13 cellular contexts compared by ENCODE assay signal in genomic region chr7:129898502-129899160, GRCh38. TPM values are rescaled to one million over a fixed set of nuclear protein-coding genes. Genes with fewer than 3 reads are reported as not detected.
DNase-seq lines count a peak whose midpoint lies in the region; ATAC-seq and TF ChIP-seq lines count a peak whose summit lies in the region.
"Had no signal": no experiment of that assay in that cellular context is flagged by ENCODE, and none has a peak within 500 bp of the region (broad histone marks: within the 10 kb centered on the region; RNA-seq: fewer than 3 reads in every experiment).

No MANE protein-coding gene starts in this region.

- intact Hi-C loops in left ventricle myocardium superior (cut with micrococcal nuclease), result no loop called here
- intact Hi-C loops in gastrocnemius medialis (cut with DNase I; ENCODE audit: low total_unique reads), result no loop called here

- H3K4me1 Mint-ChIP-seq in activated T-cell treated with anti-CD3 and anti-CD28 coated beads, Interleukin-2, amount 50 U/mL, for 72 hours (ENCODE audit: low read depth), result peaks cover 41% of the 10 kb centered on the region
- H3K4me1 Mint-ChIP-seq in activated T-cell treated with anti-CD3 and anti-CD28 coated beads, Interleukin-2, amount 50 U/mL, for 4 hours (ENCODE audit: low read depth), result peaks cover 36% of the 10 kb centered on the region
- H3K4me1 Mint-ChIP-seq: activated CD4-positive, alpha-beta T cell treated with anti-CD3 and anti-CD28 coated beads, Interleukin-2, amount 10 ng/mL, durations not matched to agents 24 days and 14 days had no signal

- peaks cover 0 to 4% of the 10 kb centered on the region in 2 donors for H3K36me3 Mint-ChIP-seq in activated T-cell treated with anti-CD3 and anti-CD28 coated beads, Interleukin-2, amount 50 U/mL, for 72 hours (ENCODE audit: insufficient read depth in 2 of 2)
- H3K36me3 Mint-ChIP-seq in activated T-cell treated with anti-CD3 and anti-CD28 coated beads, Interleukin-2, amount 50 U/mL, for 4 hours (ENCODE audit: insufficient read depth), result peaks cover 12% of the 10 kb centered on the region

- peak overlapping the region; percentile 9 for H3K27ac Mint-ChIP-seq in activated T-cell treated with anti-CD3 and anti-CD28 coated beads, Interleukin-2, amount 50 U/mL, for 72 hours
- H3K27ac Mint-ChIP-seq: activated CD4-positive, alpha-beta T cell treated with anti-CD3 and anti-CD28 coated beads, Interleukin-2, amount 10 ng/mL, durations not matched to agents 24 days and 14 days had no signal

- H3K4me3 Mint-ChIP-seq in activated T-cell treated with anti-CD3 and anti-CD28 coated beads, Interleukin-2, amount 50 U/mL, for 72 hours, result no peak overlapping the region
- H3K4me3 Mint-ChIP-seq in activated T-cell treated with anti-CD3 and anti-CD28 coated beads, Interleukin-2, amount 50 U/mL, for 4 hours, result no peak overlapping the region
- H3K4me3 Mint-ChIP-seq: activated CD4-positive, alpha-beta T cell treated with anti-CD3 and anti-CD28 coated beads, Interleukin-2, amount 10 ng/mL, durations not matched to agents 24 days and 14 days had no signal

- no peaks in the 10 kb centered on the region for H3K9me3 ChIP-seq in gastrocnemius medialis
- H3K9me3 ChIP-seq: BLaER1, upper lobe of right lung had no signal

- no peak overlapping the region for H3K4me3 ChIP-seq in gastrocnemius medialis
- H3K4me3 ChIP-seq: BLaER1, upper lobe of right lung had no signal

- H3K27me3 Mint-ChIP-seq in activated T-cell treated with anti-CD3 and anti-CD28 coated beads, Interleukin-2, amount 50 U/mL, for 72 hours (ENCODE audit: low read depth), result no peaks in the 10 kb centered on the region
- no peaks in the 10 kb centered on the region for H3K27me3 Mint-ChIP-seq in activated T-cell treated with anti-CD3 and anti-CD28 coated beads, Interleukin-2, amount 50 U/mL, for 4 hours (ENCODE audit: low read depth)
- H3K27me3 Mint-ChIP-seq: activated CD4-positive, alpha-beta T cell treated with anti-CD3 and anti-CD28 coated beads, Interleukin-2, amount 10 ng/mL, durations not matched to agents 24 days and 14 days had no signal

- TF ChIP-seq POLR2A in gastrocnemius medialis (IDR thresholded peaks at IDR 0.05), result no peak

- H3K27ac ChIP-seq in gastrocnemius medialis, result peak overlapping the region; percentile 66 to 86 (median 81)
- H3K27ac ChIP-seq: BLaER1, upper lobe of right lung had no signal

- in situ Hi-C loops in gastrocnemius medialis (cut with MboI; ENCODE audit: low sequenced_read_pairs in 4 of 4), result no loop called here

- no peaks in the 10 kb centered on the region for H3K9me3 Mint-ChIP-seq in activated T-cell treated with anti-CD3 and anti-CD28 coated beads, Interleukin-2, amount 50 U/mL, for 72 hours
- no peaks in the 10 kb centered on the region for H3K9me3 Mint-ChIP-seq in activated T-cell treated with anti-CD3 and anti-CD28 coated beads, Interleukin-2, amount 50 U/mL, for 4 hours
- H3K9me3 Mint-ChIP-seq: activated CD4-positive, alpha-beta T cell treated with anti-CD3 and anti-CD28 coated beads, Interleukin-2, amount 10 ng/mL, durations not matched to agents 24 days and 14 days had no signal

- H3K36me3 ChIP-seq in gastrocnemius medialis, result no peaks in the 10 kb centered on the region

- no peak for TF ChIP-seq CTCF in gastrocnemius medialis (IDR thresholded peaks at IDR 0.05 in 4 of 5, conservative IDR thresholded peaks at IDR 0.05 in 1 of 5)

- ATAC-seq in activated T-cell treated with anti-CD3 and anti-CD28 coated beads, Interleukin-2, amount 50 U/mL, for 72 hours (replicated peaks in 1 of 2), result peak in 1 of 2 donors; percentile 17
- no peak for ATAC-seq in activated T-cell treated with anti-CD3 and anti-CD28 coated beads, Interleukin-2, amount 50 U/mL, for 4 hours
- ATAC-seq in SK-N-SH treated with all-trans-retinoic acid at 6 μM for 48 hours, result peak; percentile 10; the same call in 2 of the 3 replicates
- ATAC-seq in left ventricle myocardium superior, result peak; percentile 49
- peak; percentile 83 to 84 for ATAC-seq in gastrocnemius medialis
- no peak for ATAC-seq in HG02678 (IDR thresholded peaks at IDR 0.05; ENCODE audit: unreplicated experiment)
- ATAC-seq: upper lobe of right lung had no signal

- peaks cover 38 to 55% of the 10 kb centered on the region in 2 donors for H3K4me1 ChIP-seq in gastrocnemius medialis
- H3K4me1 ChIP-seq: upper lobe of right lung had no signal

- H3K27me3 ChIP-seq in gastrocnemius medialis, result no peaks in the 10 kb centered on the region
- H3K27me3 ChIP-seq: BLaER1, upper lobe of right lung had no signal

- no peak for DNase-seq in activated T-cell treated with anti-CD3 and anti-CD28 coated beads, Interleukin-2, amount 50 U/mL, for 72 hours
- no peak for DNase-seq in activated T-cell treated with anti-CD3 and anti-CD28 coated beads, Interleukin-2, amount 50 U/mL, for 4 hours
- DNase-seq in left ventricle myocardium superior (no peak), gastrocnemius medialis (no peak), amygdala (lab: John Stamatoyannopoulos, UW) (no peak)
- DNase-seq in NK-92 treated with Interleukin-12 subunit alpha and Interleukin-12 subunit beta, amount 100 ng/mL, for 24 hours (lab: John Stamatoyannopoulos, UW), result no peak
- DNase-seq: activated CD4-positive, alpha-beta T cell treated with anti-CD3 and anti-CD28 coated beads, Interleukin-2, amount 10 ng/mL, durations not matched to agents 24 days and 14 days; NCI-H524 treated with DMSO at 0.1 percent for 48 hours; retina; upper lobe of right lung had no signal

TF ChIP-seq in SK-N-SH treated with all-trans-retinoic acid at 6 μM for 48 hours, 23 proteins besides CTCF, POLR2A, EP300 and RAD21:
- no peak for TF ChIP-seq ESRRG (CRISPR knock-in tag; IDR thresholded peaks at IDR 0.05)
- no peak for TF ChIP-seq ZFP3 (CRISPR knock-in tag; IDR thresholded peaks at IDR 0.05)
- TF ChIP-seq CSDC2 (CRISPR knock-in tag; IDR thresholded peaks at IDR 0.05), result no peak
- no peak for TF ChIP-seq CSRNP3 (CRISPR knock-in tag; IDR thresholded peaks at IDR 0.05)
- no peak for TF ChIP-seq ZC3H10 (CRISPR knock-in tag; IDR thresholded peaks at IDR 0.05)
- TF ChIP-seq TSHZ2 (CRISPR knock-in tag; IDR thresholded peaks at IDR 0.05), result no peak
- TF ChIP-seq CREB5 (CRISPR knock-in tag; IDR thresholded peaks at IDR 0.05; ENCODE audit: low read depth), result no peak
- TF ChIP-seq ARNTL (CRISPR knock-in tag; IDR thresholded peaks at IDR 0.05; ENCODE audit: borderline replicate concordance, low read depth), result no peak
- TF ChIP-seq RARB (CRISPR knock-in tag; IDR thresholded peaks at IDR 0.05), result no peak

RNA-seq across cellular contexts. Expression of gene UBE2H, which starts 54.1 kb away (rescaled TPM):
- total RNA-seq in activated T-cell treated with anti-CD3 and anti-CD28 coated beads, Interleukin-2, amount 50 U/mL, for 72 hours, result 10 to 100 TPM; 53.2 to 60.9 TPM
- 10 to 100 TPM in 2 of 3 donors, 1 to 10 TPM in 1; 9.1 to 11.8 (median 11.5) TPM for total RNA-seq in activated T-cell treated with anti-CD3 and anti-CD28 coated beads, Interleukin-2, amount 50 U/mL, for 4 hours
- total RNA-seq in left ventricle myocardium superior (121 TPM), gastrocnemius medialis (100 to 1,000 TPM in 2 of 4 donors, 10 to 100 TPM in 2; 82.7 to 162 (median 103) TPM)

Comparison
In these comparisons a context has a peak if more than half of its experiments do, and no peak if none do; other contexts are left out.
1. ATAC-seq: peak in SK-N-SH treated with all-trans-retinoic acid at 6 μM for 48 hours (single experiment), left ventricle myocardium superior (single experiment) and gastrocnemius medialis (2 of 2); none in activated T-cell treated with anti-CD3 and anti-CD28 coated beads, Interleukin-2, amount 50 U/mL, for 4 hours (0 of 2) and HG02678 (single experiment).